12 cellular contexts compared by ENCODE assay signal in the genomic region with DNA sequence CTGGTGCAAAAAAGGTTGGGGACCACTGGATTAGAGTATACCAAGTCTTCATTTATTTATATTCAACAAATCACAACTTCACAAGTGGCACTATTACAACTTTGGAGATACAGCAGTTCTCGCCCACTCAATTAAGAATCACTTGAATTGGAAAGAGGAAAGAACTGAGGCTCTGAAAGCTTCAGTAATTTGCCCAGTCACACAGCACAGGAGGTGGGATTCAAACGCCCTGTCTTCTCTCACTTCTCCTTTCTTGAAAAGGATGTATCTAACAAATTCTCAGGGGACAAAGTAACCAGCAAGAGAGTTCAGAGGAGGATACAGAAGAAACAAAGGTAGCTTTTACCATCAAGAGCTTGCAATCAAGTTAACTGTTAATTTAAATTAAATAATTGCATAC. TPM values are rescaled to one million over a fixed set of nuclear protein-coding genes. Genes with fewer than 3 reads are reported as not detected.
DNase-seq lines count a peak whose midpoint lies in the region; ATAC-seq, FAIRE-seq and TF ChIP-seq lines count a peak whose summit lies in the region.
"Had no signal": no experiment of that assay in that cellular context is flagged by ENCODE, and none has a peak within 500 bp of the region (broad histone marks: within the 10 kb centered on the region; RNA-seq: fewer than 3 reads in every experiment).

No MANE protein-coding gene starts in this region.

- H3K79me1 ChIP-seq in trophoblast cell (ENCODE audit: low read length): no peaks in the 10 kb centered on the region

- H3K79me2 ChIP-seq in trophoblast cell (ENCODE audit: control insufficient read depth, insufficient read depth, low read length, poor library complexity): no peaks in the 10 kb centered on the region

- POLR2A ChIA-PET in activated B cell treated with CpG ODN at 0.5 μM for 24 hours (lab: Charles Lee): interaction anchor here (0.8 to 9.6 kb wide), 13 partner anchors 12 to 582 kb away, joined by 3 to 219 read pairs (median 5); partner anchors contain the start of genes LIAS, RPL9, SMIM14 and UGDH
- POLR2A ChIA-PET in RWPE1 (lab: Yijun Ruan, JAX; ENCODE audit: low non-redundant PET): no interaction called here

- H3K36me3 Mint-ChIP-seq in activated B cell treated with CpG ODN at 0.5 μM for 24 hours (ENCODE audit: low read depth): peaks cover 19% of the 10 kb centered on the region
- H3K36me3 Mint-ChIP-seq: natural killer cell had no signal

- H2BK120ac ChIP-seq in trophoblast cell (ENCODE audit: insufficient read depth, low read length, poor library complexity): no peak overlapping the region

- peak overlapping the region; percentile 84 for H3K4me3 Mint-ChIP-seq in activated B cell treated with CpG ODN at 0.5 μM for 24 hours
- H3K4me3 Mint-ChIP-seq: dendritic cell treated with granulocyte-macrophage colony-stimulating factor and Interleukin-4, amounts not matched to agents 40 ng/mL and 50 ng/mL, for 4 days; natural killer cell had no signal

- no peak overlapping the region for H2BK5ac ChIP-seq in trophoblast cell (ENCODE audit: low read depth, low read length, poor library complexity)

- H3K9me3 Mint-ChIP-seq in activated B cell treated with CpG ODN at 0.5 μM for 24 hours: no peaks in the 10 kb centered on the region
- H3K9me3 Mint-ChIP-seq: dendritic cell treated with granulocyte-macrophage colony-stimulating factor and Interleukin-4, amounts not matched to agents 40 ng/mL and 50 ng/mL, for 4 days; natural killer cell had no signal

- H3K27me3 ChIP-seq in trophoblast cell (ENCODE audit: insufficient read depth, low read length): no peaks in the 10 kb centered on the region

- no peak overlapping the region for H3K9ac ChIP-seq in trophoblast cell (ENCODE audit: low read length)
- H3K9ac ChIP-seq: SK-N-SH had no signal

- ATAC-seq in GM18502 (IDR thresholded peaks at IDR 0.05; ENCODE audit: poor library complexity, unreplicated experiment) (peak; percentile 69), GM21447 (IDR thresholded peaks at IDR 0.05; ENCODE audit: unreplicated experiment) (peak; percentile 59), HG03175 (IDR thresholded peaks at IDR 0.05; ENCODE audit: unreplicated experiment) (peak; percentile 67), activated B cell treated with CpG ODN at 0.5 μM for 24 hours (ENCODE audit: low read depth) (peak; percentile 83)
- ATAC-seq: natural killer cell had no signal

- H3K9me3 ChIP-seq in trophoblast cell (ENCODE audit: insufficient read depth, low read depth, low read length): no peaks in the 10 kb centered on the region
- H3K9me3 ChIP-seq: SK-N-SH had no signal

- no peak overlapping the region for H3K18ac ChIP-seq in trophoblast cell (ENCODE audit: low read length)

- H3K27ac Mint-ChIP-seq in activated B cell treated with CpG ODN at 0.5 μM for 24 hours: peak overlapping the region; percentile 85
- H3K27ac Mint-ChIP-seq: natural killer cell had no signal

- no peak overlapping the region for H3K4me2 ChIP-seq in trophoblast cell (ENCODE audit: low read length)
- H3K4me2 ChIP-seq: SK-N-SH had no signal

- no peak overlapping the region for H4K91ac ChIP-seq in trophoblast cell (ENCODE audit: low read depth, low read length)

- H3K14ac ChIP-seq in trophoblast cell (ENCODE audit: low read length): no peak overlapping the region

- no peak overlapping the region for H3K4ac ChIP-seq in trophoblast cell (ENCODE audit: low read depth, low read length)

- no peaks in the 10 kb centered on the region for H3K27me3 Mint-ChIP-seq in activated B cell treated with CpG ODN at 0.5 μM for 24 hours
- H3K27me3 Mint-ChIP-seq: dendritic cell treated with granulocyte-macrophage colony-stimulating factor and Interleukin-4, amounts not matched to agents 40 ng/mL and 50 ng/mL, for 4 days had no signal

- H2AFZ ChIP-seq in trophoblast cell (ENCODE audit: insufficient read depth, low read length, poor library complexity): no peak overlapping the region

- no peak overlapping the region for H2BK12ac ChIP-seq in trophoblast cell (ENCODE audit: low read length)

- no peak overlapping the region for H4K12ac ChIP-seq in trophoblast cell (ENCODE audit: low read depth, low read length)

- CTCF ChIA-PET in activated B cell treated with CpG ODN at 0.5 μM for 24 hours (lab: Charles Lee) (interaction anchor here (1.3 to 1.4 kb wide), 2 partner anchors 12 to 13 kb away, joined by 4 to 7 read pairs; partner anchors contain the start of gene SMIM14), RWPE1 (lab: Yijun Ruan, JAX) (no interaction called here)

- intact Hi-C loops in activated B cell treated with CpG ODN at 0.5 μM for 24 hours (cut with micrococcal nuclease): loop anchor here (1.0 to 5.0 kb wide), 8 partner anchors 8 to 431 kb away; partner anchors contain the start of genes N4BP2, SMIM14 and UGDH

- no peak overlapping the region for H4K8ac ChIP-seq in trophoblast cell (ENCODE audit: low read depth, low read length)

- TF ChIP-seq CTCF in activated B cell treated with CpG ODN at 0.5 μM for 24 hours (IDR thresholded peaks at IDR 0.05): no peak
- no peak for TF ChIP-seq CTCF in D721Med (IDR thresholded peaks at IDR 0.05; ENCODE audit: insufficient read depth, missing control alignments)
- no peak for TF ChIP-seq CTCF in RWPE1 (conservative IDR thresholded peaks at IDR 0.05; ENCODE audit: low read depth)

- no peak overlapping the region for H2AK5ac ChIP-seq in trophoblast cell (ENCODE audit: low read length)

- peaks cover 80% of the 10 kb centered on the region for H3K4me1 Mint-ChIP-seq in activated B cell treated with CpG ODN at 0.5 μM for 24 hours

- no peak overlapping the region for H3K4me3 ChIP-seq in trophoblast cell (ENCODE audit: low read depth, low read length)

- H3K27ac ChIP-seq in trophoblast cell (ENCODE audit: low read depth, low read length) (no peak overlapping the region), RWPE1 (no peak overlapping the region)

- no CpG with 5 or more reads among the region's 2 CpGs for WGBS in trophoblast cell (ENCODE audit: extremely low coverage, insufficient coverage, insufficient read length)

- DNase-seq in activated B cell treated with CpG ODN at 0.5 μM for 24 hours: no peak
- DNase-seq in trophoblast cell: no peak
- no peak for DNase-seq in D721Med (ENCODE audit: insufficient read length, low spot score)
- no peak for DNase-seq in NCI-H2107 (lab: John Stamatoyannopoulos, UW)
- no peak for DNase-seq in RWPE1 (ENCODE audit: low spot score)
- DNase-seq: natural killer cell, NCI-H1417, SK-N-SH had no signal

- no peak for FAIRE-seq in D721Med (lab: Jason Lieb, UNC)

- H3K23ac ChIP-seq in trophoblast cell (ENCODE audit: low read length): no peak overlapping the region

- H3K4me1 ChIP-seq in trophoblast cell (ENCODE audit: control insufficient read depth in 1 of 2, insufficient read depth in 2 of 2, low read length in 2 of 2): no peaks in the 10 kb centered on the region

- peaks cover 0 to 2% of the 10 kb centered on the region in 2 experiments for H3K36me3 ChIP-seq in trophoblast cell (ENCODE audit: control insufficient read depth in 1 of 2, insufficient read depth in 2 of 2, low read length in 2 of 2)

RNA-seq across cellular contexts. Expression of gene SMIM14, which starts 12.4 kb away (rescaled TPM):
- 83.1 and 86.5 TPM in 2 replicates for total RNA-seq in activated B cell treated with CpG ODN at 0.5 μM for 24 hours
- 16.4 and 16.6 TPM in 2 replicates for polyA plus RNA-seq in trophoblast cell (2013)
